ENCODE assay signal across 8 cellular contexts in the genomic region with DNA sequence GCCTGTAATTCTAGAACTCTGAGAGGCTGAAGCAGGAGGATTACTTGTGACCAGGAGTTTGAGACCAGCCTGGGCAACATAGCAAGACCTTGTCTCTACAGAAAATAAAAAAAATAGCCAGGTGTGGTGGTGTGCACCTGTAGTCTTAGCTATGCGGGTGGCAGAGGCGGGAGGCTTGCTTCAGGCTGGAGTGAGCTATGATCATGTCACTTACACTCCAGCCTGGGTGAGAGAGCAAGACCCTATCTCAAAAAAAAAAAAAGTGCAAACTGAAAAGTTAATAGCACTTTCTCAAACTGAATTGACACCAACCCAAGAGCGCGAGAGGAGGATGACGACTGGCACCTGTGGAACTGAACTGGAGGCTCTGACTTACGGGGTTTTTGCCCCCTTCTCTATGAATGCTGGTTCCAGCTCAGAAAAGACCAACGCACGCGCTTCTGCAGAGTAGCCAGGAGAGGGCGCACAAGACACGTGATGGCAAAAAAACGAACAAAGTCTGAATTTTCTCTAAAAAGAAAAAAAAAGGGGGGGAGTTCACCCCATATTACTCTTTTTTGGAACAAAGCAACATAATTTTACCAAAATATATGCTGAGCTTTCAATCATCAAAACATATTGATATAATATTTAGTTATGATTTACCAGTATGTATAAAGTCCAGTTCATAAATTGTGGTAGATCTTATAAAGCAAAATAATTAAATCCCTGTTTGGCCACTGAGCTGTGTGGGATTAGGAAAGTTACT. TPM values are rescaled to one million over a fixed set of nuclear protein-coding genes. Genes with fewer than 3 reads are reported as not detected.
DNase-seq lines count a peak whose midpoint lies in the region; TF ChIP-seq lines count a peak whose summit lies in the region.

No MANE protein-coding gene starts in this region.

- peak; percentile 70 for DNase-seq in SIG-M5 treated with dmso at 0.1 percent for 504 hours (lab: John Stamatoyannopoulos, UW; ENCODE audit: unreplicated experiment)
- DNase-seq in SIG-M5 (lab: John Stamatoyannopoulos, UW) = no peak
- peak; percentile 56 for DNase-seq in NCI-H2227 (lab: John Stamatoyannopoulos, UW; ENCODE audit: unreplicated experiment)
- DNase-seq in activated CD4-positive, alpha-beta T cell treated with anti-CD3 and anti-CD28 coated beads for 1 hour = peak; percentile 48
- peak; percentile 59 for DNase-seq in choroid plexus epithelial cell (ENCODE audit: low read depth)
- DNase-seq in lung microvascular endothelial cell (ENCODE audit: low read depth in 2 of 2) = peak; percentile 55 to 69
- peak; percentile 28 to 44 for DNase-seq in stimulated activated CD8-positive, alpha-beta memory T cell treated with anti-CD3 and anti-CD28 coated beads, Interleukin-7, amount 100 ng/mL, for 1 hour (ENCODE audit: low read depth in 2 of 2)
- no peak for DNase-seq in HPDE6-E6E7 (ENCODE audit: extremely low spot score)

- no peak overlapping the region for H3K4me3 ChIP-seq in choroid plexus epithelial cell (ENCODE audit: low read depth, low read length)

- TF ChIP-seq CTCF in choroid plexus epithelial cell (conservative IDR thresholded peaks at IDR 0.05; ENCODE audit: low read depth, low read length) = peak; percentile 92

RNA-seq across cellular contexts. Expression of a gene that starts 23.7 kb away (rescaled TPM):
- 0.60 and 0.65 TPM in 2 replicates for total RNA-seq in lung microvascular endothelial cell

RNA-seq across cellular contexts. Expression of a gene that starts 30.9 kb away (rescaled TPM):
- total RNA-seq in lung microvascular endothelial cell = 2.6 and 11.5 TPM in 2 replicates

Comparison
In these comparisons a context has a peak if more than half of its experiments do, and no peak if none do; other contexts are left out.
1. DNase-seq: peak in SIG-M5 treated with dmso at 0.1 percent for 504 hours (single experiment), NCI-H2227 (single experiment), activated CD4-positive, alpha-beta T cell treated with anti-CD3 and anti-CD28 coated beads for 1 hour (single experiment), choroid plexus epithelial cell (single experiment), lung microvascular endothelial cell (2 of 2) and stimulated activated CD8-positive, alpha-beta memory T cell treated with anti-CD3 and anti-CD28 coated beads, Interleukin-7, amount 100 ng/mL, for 1 hour (2 of 2); none in SIG-M5 (single experiment) and HPDE6-E6E7 (single experiment).